In genomic region chr5:39319395-39319794, GRCh38 we compare ENCODE assay signal across 33 cellular contexts. TPM values are rescaled to one million over a fixed set of nuclear protein-coding genes. Genes with fewer than 3 reads are reported as not detected.
"Had no signal": no experiment of that assay in that cellular context is flagged by ENCODE, and none has a peak within 500 bp of the region (broad histone marks: within the 10 kb centered on the region; RNA-seq: fewer than 3 reads in every experiment).

No MANE protein-coding gene starts in this region.

- H3K4me3 Mint-ChIP-seq: naive B cell; naive thymus-derived CD8-positive, alpha-beta T cell; natural killer cell treated with Interleukin-12 subunit alpha and Interleukin-12 subunit beta and Interleukin-15 and Interleukin-18, amount 100 ng/mL, for 72 hours; nephron progenitor cell; neural crest cell; stimulated activated memory B cell treated with anti-CD40 and anti-IgM and Interleukin-4, amounts not matched to agents 10 μg/mL and 1 μg/mL and 100 μg/mL, for 72 hours; stimulated activated naive CD8-positive, alpha-beta T cell treated with anti-CD3 and anti-CD28 coated beads, Interleukin-15, Interleukin-2, amounts not matched to agents 100 ng/mL and 50 ng/mL, for 24 hours had no signal

- ATAC-seq: naive thymus-derived CD8-positive, alpha-beta T cell; natural killer cell treated with Interleukin-12 subunit alpha and Interleukin-12 subunit beta and Interleukin-15 and Interleukin-18, amount 100 ng/mL, for 72 hours; pancreas; right cardiac atrium; sciatic nerve; stimulated activated memory B cell treated with anti-CD40 and anti-IgM and Interleukin-4, amounts not matched to agents 10 μg/mL and 1 μg/mL and 100 μg/mL, for 72 hours had no signal

- H3K4me1 ChIP-seq: pancreas, prostate gland, spleen, suprapubic skin, testis, tibial artery, transverse colon, upper lobe of left lung, vagina had no signal

- H3K9me3 ChIP-seq: neutrophil, pancreas, prostate gland, suprapubic skin, testis, transverse colon, vagina had no signal

- H3K27ac ChIP-seq: neutrophil, pancreas, prostate gland, skin epidermis, spleen, suprapubic skin, testis, tibial artery, transverse colon, upper lobe of left lung, vagina had no signal

- H3K4me1 Mint-ChIP-seq: naive B cell; naive thymus-derived CD8-positive, alpha-beta T cell; nephron progenitor cell; stimulated activated memory B cell treated with anti-CD40 and anti-IgM and Interleukin-4, amounts not matched to agents 10 μg/mL and 1 μg/mL and 100 μg/mL, for 72 hours had no signal

- H3K36me3 ChIP-seq: neutrophil, pancreas, prostate gland, spleen, suprapubic skin, tibial artery, transverse colon, upper lobe of left lung, vagina had no signal

- H3K27me3 ChIP-seq: neutrophil, pancreas, suprapubic skin, testis, tibial artery, transverse colon, upper lobe of left lung, vagina had no signal

- H3K27ac Mint-ChIP-seq: naive B cell; naive thymus-derived CD8-positive, alpha-beta T cell; natural killer cell treated with Interleukin-12 subunit alpha and Interleukin-12 subunit beta and Interleukin-15 and Interleukin-18, amount 100 ng/mL, for 72 hours; nephron progenitor cell; stimulated activated memory B cell treated with anti-CD40 and anti-IgM and Interleukin-4, amounts not matched to agents 10 μg/mL and 1 μg/mL and 100 μg/mL, for 72 hours; stimulated activated naive CD8-positive, alpha-beta T cell treated with anti-CD3 and anti-CD28 coated beads, Interleukin-15, Interleukin-2, amounts not matched to agents 100 ng/mL and 50 ng/mL, for 24 hours had no signal

- H3K9me3 Mint-ChIP-seq: natural killer cell treated with Interleukin-12 subunit alpha and Interleukin-12 subunit beta and Interleukin-15 and Interleukin-18, amount 100 ng/mL, for 72 hours; stimulated activated naive CD8-positive, alpha-beta T cell treated with anti-CD3 and anti-CD28 coated beads, Interleukin-15, Interleukin-2, amounts not matched to agents 100 ng/mL and 50 ng/mL, for 24 hours had no signal

- H3K4me3 ChIP-seq: pancreas, prostate gland, skin epidermis, smooth muscle cell, spleen, suprapubic skin, testis, tibial artery, transverse colon, upper lobe of left lung, vagina had no signal

- DNase-seq: naive B cell; naive thymus-derived CD8-positive, alpha-beta T cell; nephron progenitor cell; nucleus accumbens; pancreas; retina; right cardiac atrium; spleen; stimulated activated CD4-positive, alpha-beta T cell treated with anti-CD3 and anti-CD28 coated beads, Interleukin-12 subunit alpha, Interleukin-12 subunit beta, amount 100 ng/mL, for 4 hours; stimulated activated CD4-positive, alpha-beta T cell treated with anti-CD3 and anti-CD28 coated beads, Interleukin-1b, Interleukin-23, amount 100 ng/mL, for 48 hours; stimulated activated CD4-positive, alpha-beta T cell treated with anti-CD3 and anti-CD28 coated beads, Interleukin-4, amount 100 ng/mL, for 1 hour; stimulated activated CD4-positive, alpha-beta T cell treated with anti-CD3 and anti-CD28 coated beads, Interleukin-4, amount 100 ng/mL, for 4 hours; stimulated activated CD8-positive, alpha-beta memory T cell treated with anti-CD3 and anti-CD28 coated beads, Interleukin-4, amount 100 ng/mL, for 48 hours; stimulated activated naive CD4-positive, alpha-beta T cell; substantia nigra; testis; tibial artery; transverse colon; upper lobe of left lung had no signal

- H3K4me2 ChIP-seq: smooth muscle cell had no signal

RNA-seq across cellular contexts. Expression of gene C9, which starts 44.9 kb away (rescaled TPM):
- total RNA-seq: naive thymus-derived CD8-positive, alpha-beta T cell; natural killer cell treated with Interleukin-12 subunit alpha and Interleukin-12 subunit beta and Interleukin-15 and Interleukin-18, amount 100 ng/mL, for 72 hours; neural crest cell; osteocyte; prostate gland; pulmonary artery endothelial cell; sciatic nerve; smooth muscle cell; transverse colon; ureter; vagina had no signal
- polyA plus RNA-seq: naive thymus-derived CD8-positive, alpha-beta T cell; pancreas; right cardiac atrium; smooth muscle cell; spleen had no signal
